Comparison of ENCODE assay signal across 18 cellular contexts in the genomic region with DNA sequence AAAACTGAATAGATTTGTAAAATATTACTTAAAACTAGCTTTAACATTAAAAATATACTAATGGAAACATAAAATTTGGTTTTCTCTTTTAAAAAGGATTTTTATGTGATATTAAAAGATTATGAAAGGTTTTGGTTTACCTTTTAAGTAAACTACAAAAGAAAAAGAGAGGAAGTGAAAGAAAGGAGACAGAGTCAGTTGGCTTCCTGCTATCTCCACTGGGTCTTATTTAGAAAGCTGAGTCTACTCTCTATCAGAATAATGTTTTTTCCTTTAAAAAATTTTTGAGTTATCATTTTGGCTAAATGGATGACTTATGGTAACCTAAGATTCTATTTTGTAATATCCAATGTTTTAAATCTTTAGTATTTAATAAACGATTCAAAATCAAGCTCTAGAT. TPM values are rescaled to one million over a fixed set of nuclear protein-coding genes. Genes with fewer than 3 reads are reported as not detected.
"Had no signal": no experiment of that assay in that cellular context is flagged by ENCODE, and none has a peak within 500 bp of the region (broad histone marks: within the 10 kb centered on the region; RNA-seq: fewer than 3 reads in every experiment).

No MANE protein-coding gene starts in this region.

- H3K9me3 ChIP-seq: heart left ventricle, right atrium auricular region, transverse colon had no signal

- H3K4me2 ChIP-seq: smooth muscle cell had no signal

- H3K36me3 Mint-ChIP-seq: natural killer cell; stimulated activated naive B cell treated with anti-CD40 and anti-IgM and Interleukin-4, amounts not matched to agents 10 μg/mL and 1 μg/mL and 100 μg/mL, for 72 hours had no signal

- H3K27ac ChIP-seq: cardiac muscle cell, foreskin keratinocyte, heart left ventricle, right atrium auricular region, transverse colon, WERI-Rb-1 had no signal

- H3K9me3 Mint-ChIP-seq: activated T-helper 1 cell treated with anti-CD3 and anti-CD28 coated beads, Interleukin-12 subunit alpha, Interleukin-12 subunit beta, Interleukin-2, Interleukin-4 antibody, amounts not matched to agents 30 ng/mL and 10 ng/mL and 1 ng/mL, durations not matched to agents 14 hours and 24 hours and 36 hours; natural killer cell had no signal

- DNase-seq: activated CD4-positive, alpha-beta T cell treated with anti-CD3 and anti-CD28 coated beads for 48 hours; activated CD8-positive, alpha-beta T cell treated with anti-CD3 and anti-CD28 coated beads, Interleukin-2, amount 10 ng/mL, durations not matched to agents 7 days and 5 days; activated naive CD4-positive, alpha-beta T cell treated with Interleukin-2 at 50 U/mL for 16 hours; foreskin keratinocyte; heart left ventricle; islet precursor cell; mammary epithelial cell; natural killer cell; stimulated activated naive B cell treated with anti-CD40 and anti-IgM and Interleukin-4, amounts not matched to agents 10 μg/mL and 1 μg/mL and 100 μg/mL, for 72 hours; substantia nigra; T-helper 9 cell; transverse colon; WERI-Rb-1 had no signal

- H3K4me3 ChIP-seq: cardiac muscle cell, heart left ventricle, right atrium auricular region, smooth muscle cell, transverse colon had no signal

- H3K27me3 ChIP-seq: cardiac muscle cell, foreskin keratinocyte, heart left ventricle, right atrium auricular region, transverse colon had no signal

- H3K27me3 Mint-ChIP-seq: stimulated activated naive B cell treated with anti-CD40 and anti-IgM and Interleukin-4, amounts not matched to agents 10 μg/mL and 1 μg/mL and 100 μg/mL, for 72 hours had no signal

- H3K4me3 Mint-ChIP-seq: activated CD8-positive, alpha-beta T cell treated with anti-CD3 and anti-CD28 coated beads, Interleukin-2, amount 10 ng/mL, durations not matched to agents 7 days and 5 days; activated T-helper 1 cell treated with anti-CD3 and anti-CD28 coated beads, Interleukin-12 subunit alpha, Interleukin-12 subunit beta, Interleukin-2, Interleukin-4 antibody, amounts not matched to agents 30 ng/mL and 10 ng/mL and 1 ng/mL, durations not matched to agents 14 hours and 24 hours and 36 hours; natural killer cell; stimulated activated naive B cell treated with anti-CD40 and anti-IgM and Interleukin-4, amounts not matched to agents 10 μg/mL and 1 μg/mL and 100 μg/mL, for 72 hours had no signal

- H3K4me1 ChIP-seq: foreskin keratinocyte, right atrium auricular region, transverse colon had no signal

- ATAC-seq: activated CD8-positive, alpha-beta T cell treated with anti-CD3 and anti-CD28 coated beads, Interleukin-2, amount 10 ng/mL, durations not matched to agents 7 days and 5 days; foreskin keratinocyte; heart left ventricle; left lobe of liver; natural killer cell had no signal

- H3K27ac Mint-ChIP-seq: activated CD8-positive, alpha-beta T cell treated with anti-CD3 and anti-CD28 coated beads, Interleukin-2, amount 10 ng/mL, durations not matched to agents 7 days and 5 days; activated T-helper 1 cell treated with anti-CD3 and anti-CD28 coated beads, Interleukin-12 subunit alpha, Interleukin-12 subunit beta, Interleukin-2, Interleukin-4 antibody, amounts not matched to agents 30 ng/mL and 10 ng/mL and 1 ng/mL, durations not matched to agents 14 hours and 24 hours and 36 hours; natural killer cell; stimulated activated naive B cell treated with anti-CD40 and anti-IgM and Interleukin-4, amounts not matched to agents 10 μg/mL and 1 μg/mL and 100 μg/mL, for 72 hours had no signal

RNA-seq across cellular contexts. Expression of gene ATP8A1, which starts 21.6 kb away (rescaled TPM):
- polyA plus RNA-seq: smooth muscle cell had no signal
